Comparison of ENCODE assay signal across 2 cellular contexts in the genomic region with DNA sequence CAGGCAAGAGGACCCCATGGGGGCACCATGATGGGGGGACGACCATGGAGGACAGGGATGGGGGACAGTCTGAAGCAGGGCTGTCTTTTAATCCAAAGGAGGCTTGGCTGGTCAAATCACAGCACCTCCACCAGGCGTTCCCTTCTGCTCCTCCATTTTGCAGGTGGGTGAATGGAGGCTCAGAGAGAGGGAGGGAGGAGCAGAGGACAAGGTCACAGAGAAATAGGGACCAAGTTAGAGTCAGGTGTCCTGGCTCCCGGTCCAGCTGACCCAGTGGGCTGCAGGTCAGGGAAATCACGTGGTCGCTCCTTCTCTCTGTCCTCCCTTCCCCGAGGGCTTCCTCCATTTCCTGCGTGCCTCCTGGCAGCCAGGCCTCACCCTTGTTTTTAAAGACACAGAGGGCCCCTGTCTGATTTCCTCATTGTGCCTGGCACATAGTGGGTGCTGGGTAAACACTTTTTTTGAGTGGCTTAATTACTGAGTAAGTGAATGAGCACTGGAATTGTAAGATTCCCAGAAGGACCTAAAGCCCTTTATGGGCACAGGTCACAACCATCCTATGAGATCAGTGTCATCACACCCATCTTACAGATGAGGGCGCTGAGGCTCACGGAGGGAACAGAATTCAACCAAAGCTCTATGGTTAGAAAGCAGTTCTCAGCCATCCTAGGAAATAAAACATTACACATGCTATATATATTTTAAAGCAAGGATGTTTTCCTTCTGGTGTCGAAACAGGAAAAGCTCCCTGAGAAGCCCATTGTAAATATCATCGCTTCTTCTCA.
TF ChIP-seq lines count a peak whose summit lies in the region.

No MANE protein-coding gene starts in this region.

TF ChIP-seq in A549, 52 proteins besides CTCF, POLR2A, EP300 and RAD21 (continued from another document):
- TF ChIP-seq ELK1 (IDR thresholded peaks at IDR 0.05; ENCODE audit: low read depth, low read length) (no peak), KDM5A (IDR thresholded peaks at IDR 0.05) (no peak), USF2 (IDR thresholded peaks at IDR 0.05) (no peak), RCOR1 (IDR thresholded peaks at IDR 0.05; ENCODE audit: low read depth, low read length) (no peak), FOSL2 (IDR thresholded peaks at IDR 0.05) (no peak), FOSL2 (CRISPR knock-in tag; IDR thresholded peaks at IDR 0.05) (no peak)
- TF ChIP-seq, protein P1, sequence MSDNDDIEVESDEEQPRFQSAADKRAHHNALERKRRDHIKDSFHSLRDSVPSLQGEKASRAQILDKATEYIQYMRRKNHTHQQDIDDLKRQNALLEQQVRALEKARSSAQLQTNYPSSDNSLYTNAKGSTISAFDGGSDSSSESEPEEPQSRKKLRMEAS (IDR thresholded peaks at IDR 0.05): no peak

TF ChIP-seq in GM23338, 12 proteins besides CTCF, POLR2A, EP300 and RAD21 (continued from another document):
- TF ChIP-seq, protein P2, sequence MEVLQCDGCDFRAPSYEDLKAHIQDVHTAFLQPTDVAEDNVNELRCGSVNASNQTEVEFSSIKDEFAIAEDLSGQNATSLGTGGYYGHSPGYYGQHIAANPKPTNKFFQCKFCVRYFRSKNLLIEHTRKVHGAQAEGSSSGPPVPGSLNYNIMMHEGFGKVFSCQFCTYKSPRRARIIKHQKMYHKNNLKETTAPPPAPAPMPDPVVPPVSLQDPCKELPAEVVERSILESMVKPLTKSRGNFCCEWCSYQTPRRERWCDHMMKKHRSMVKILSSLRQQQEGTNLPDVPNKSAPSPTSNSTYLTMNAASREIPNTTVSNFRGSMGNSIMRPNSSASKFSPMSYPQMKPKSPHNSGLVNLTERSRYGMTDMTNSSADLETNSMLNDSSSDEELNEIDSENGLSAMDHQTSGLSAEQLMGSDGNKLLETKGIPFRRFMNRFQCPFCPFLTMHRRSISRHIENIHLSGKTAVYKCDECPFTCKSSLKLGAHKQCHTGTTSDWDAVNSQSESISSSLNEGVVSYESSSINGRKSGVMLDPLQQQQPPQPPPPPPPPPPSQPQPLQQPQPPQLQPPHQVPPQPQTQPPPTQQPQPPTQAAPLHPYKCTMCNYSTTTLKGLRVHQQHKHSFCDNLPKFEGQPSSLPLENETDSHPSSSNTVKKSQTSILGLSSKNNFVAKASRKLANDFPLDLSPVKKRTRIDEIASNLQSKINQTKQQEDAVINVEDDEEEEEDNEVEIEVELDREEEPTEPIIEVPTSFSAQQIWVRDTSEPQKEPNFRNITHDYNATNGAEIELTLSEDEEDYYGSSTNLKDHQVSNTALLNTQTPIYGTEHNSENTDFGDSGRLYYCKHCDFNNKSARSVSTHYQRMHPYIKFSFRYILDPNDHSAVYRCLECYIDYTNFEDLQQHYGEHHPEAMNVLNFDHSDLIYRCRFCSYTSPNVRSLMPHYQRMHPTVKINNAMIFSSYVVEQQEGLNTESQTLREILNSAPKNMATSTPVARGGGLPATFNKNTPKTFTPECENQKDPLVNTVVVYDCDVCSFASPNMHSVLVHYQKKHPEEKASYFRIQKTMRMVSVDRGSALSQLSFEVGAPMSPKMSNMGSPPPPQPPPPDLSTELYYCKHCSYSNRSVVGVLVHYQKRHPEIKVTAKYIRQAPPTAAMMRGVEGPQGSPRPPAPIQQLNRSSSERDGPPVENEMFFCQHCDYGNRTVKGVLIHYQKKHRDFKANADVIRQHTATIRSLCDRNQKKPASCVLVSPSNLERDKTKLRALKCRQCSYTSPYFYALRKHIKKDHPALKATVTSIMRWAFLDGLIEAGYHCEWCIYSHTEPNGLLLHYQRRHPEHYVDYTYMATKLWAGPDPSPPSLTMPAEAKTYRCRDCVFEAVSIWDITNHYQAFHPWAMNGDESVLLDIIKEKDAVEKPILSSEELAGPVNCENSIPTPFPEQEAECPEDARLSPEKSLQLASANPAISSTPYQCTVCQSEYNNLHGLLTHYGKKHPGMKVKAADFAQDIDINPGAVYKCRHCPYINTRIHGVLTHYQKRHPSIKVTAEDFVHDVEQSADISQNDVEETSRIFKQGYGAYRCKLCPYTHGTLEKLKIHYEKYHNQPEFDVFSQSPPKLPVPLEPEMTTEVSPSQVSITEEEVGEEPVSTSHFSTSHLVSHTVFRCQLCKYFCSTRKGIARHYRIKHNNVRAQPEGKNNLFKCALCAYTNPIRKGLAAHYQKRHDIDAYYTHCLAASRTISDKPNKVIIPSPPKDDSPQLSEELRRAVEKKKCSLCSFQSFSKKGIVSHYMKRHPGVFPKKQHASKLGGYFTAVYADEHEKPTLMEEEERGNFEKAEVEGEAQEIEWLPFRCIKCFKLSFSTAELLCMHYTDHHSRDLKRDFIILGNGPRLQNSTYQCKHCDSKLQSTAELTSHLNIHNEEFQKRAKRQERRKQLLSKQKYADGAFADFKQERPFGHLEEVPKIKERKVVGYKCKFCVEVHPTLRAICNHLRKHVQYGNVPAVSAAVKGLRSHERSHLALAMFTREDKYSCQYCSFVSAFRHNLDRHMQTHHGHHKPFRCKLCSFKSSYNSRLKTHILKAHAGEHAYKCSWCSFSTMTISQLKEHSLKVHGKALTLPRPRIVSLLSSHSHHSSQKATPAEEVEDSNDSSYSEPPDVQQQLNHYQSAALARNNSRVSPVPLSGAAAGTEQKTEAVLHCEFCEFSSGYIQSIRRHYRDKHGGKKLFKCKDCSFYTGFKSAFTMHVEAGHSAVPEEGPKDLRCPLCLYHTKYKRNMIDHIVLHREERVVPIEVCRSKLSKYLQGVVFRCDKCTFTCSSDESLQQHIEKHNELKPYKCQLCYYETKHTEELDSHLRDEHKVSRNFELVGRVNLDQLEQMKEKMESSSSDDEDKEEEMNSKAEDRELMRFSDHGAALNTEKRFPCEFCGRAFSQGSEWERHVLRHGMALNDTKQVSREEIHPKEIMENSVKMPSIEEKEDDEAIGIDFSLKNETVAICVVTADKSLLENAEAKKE (CRISPR knock-in tag; IDR thresholded peaks at IDR 0.05): no peak
- TF ChIP-seq ZNF331 (CRISPR knock-in tag; IDR thresholded peaks at IDR 0.05; ENCODE audit: low read depth) (no peak), EZH2 (IDR thresholded peaks at IDR 0.05; ENCODE audit: low read depth, unreplicated experiment) (no peak), JUNB (IDR thresholded peaks at IDR 0.05; ENCODE audit: unreplicated experiment) (no peak), CREB1 (CRISPR knock-in tag; IDR thresholded peaks at IDR 0.05; ENCODE audit: low read depth) (no peak), POLR2AphosphoS5 (IDR thresholded peaks at IDR 0.05; ENCODE audit: low read depth) (no peak), STAT1 (IDR thresholded peaks at IDR 0.05; ENCODE audit: unreplicated experiment) (no peak)
- TF ChIP-seq, protein P3, sequence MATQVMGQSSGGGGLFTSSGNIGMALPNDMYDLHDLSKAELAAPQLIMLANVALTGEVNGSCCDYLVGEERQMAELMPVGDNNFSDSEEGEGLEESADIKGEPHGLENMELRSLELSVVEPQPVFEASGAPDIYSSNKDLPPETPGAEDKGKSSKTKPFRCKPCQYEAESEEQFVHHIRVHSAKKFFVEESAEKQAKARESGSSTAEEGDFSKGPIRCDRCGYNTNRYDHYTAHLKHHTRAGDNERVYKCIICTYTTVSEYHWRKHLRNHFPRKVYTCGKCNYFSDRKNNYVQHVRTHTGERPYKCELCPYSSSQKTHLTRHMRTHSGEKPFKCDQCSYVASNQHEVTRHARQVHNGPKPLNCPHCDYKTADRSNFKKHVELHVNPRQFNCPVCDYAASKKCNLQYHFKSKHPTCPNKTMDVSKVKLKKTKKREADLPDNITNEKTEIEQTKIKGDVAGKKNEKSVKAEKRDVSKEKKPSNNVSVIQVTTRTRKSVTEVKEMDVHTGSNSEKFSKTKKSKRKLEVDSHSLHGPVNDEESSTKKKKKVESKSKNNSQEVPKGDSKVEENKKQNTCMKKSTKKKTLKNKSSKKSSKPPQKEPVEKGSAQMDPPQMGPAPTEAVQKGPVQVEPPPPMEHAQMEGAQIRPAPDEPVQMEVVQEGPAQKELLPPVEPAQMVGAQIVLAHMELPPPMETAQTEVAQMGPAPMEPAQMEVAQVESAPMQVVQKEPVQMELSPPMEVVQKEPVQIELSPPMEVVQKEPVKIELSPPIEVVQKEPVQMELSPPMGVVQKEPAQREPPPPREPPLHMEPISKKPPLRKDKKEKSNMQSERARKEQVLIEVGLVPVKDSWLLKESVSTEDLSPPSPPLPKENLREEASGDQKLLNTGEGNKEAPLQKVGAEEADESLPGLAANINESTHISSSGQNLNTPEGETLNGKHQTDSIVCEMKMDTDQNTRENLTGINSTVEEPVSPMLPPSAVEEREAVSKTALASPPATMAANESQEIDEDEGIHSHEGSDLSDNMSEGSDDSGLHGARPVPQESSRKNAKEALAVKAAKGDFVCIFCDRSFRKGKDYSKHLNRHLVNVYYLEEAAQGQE (IDR thresholded peaks at IDR 0.05; ENCODE audit: unreplicated experiment): no peak
